ENCODE assay signal across 27 cellular contexts in genomic region chr1:51755437-51755836, GRCh38.
A peak's percentile ranks its signal among the peaks of the same experiment; 100 is the strongest.
DNase-seq lines count a peak whose midpoint lies in the region; ATAC-seq, FAIRE-seq and TF ChIP-seq lines count a peak whose summit lies in the region.
"Had no signal": no experiment of that assay in that cellular context is flagged by ENCODE, and none has a peak within 500 bp of the region (broad histone marks: within the 10 kb centered on the region; RNA-seq: fewer than 3 reads in every experiment).

No MANE protein-coding gene starts in this region.

- H3K27ac Mint-ChIP-seq in naive thymus-derived CD4-positive, alpha-beta T cell, result no peak overlapping the region
- H3K27ac Mint-ChIP-seq: CD14-positive monocyte; CD4-positive, alpha-beta memory T cell; CD4-positive, CD25-positive, alpha-beta regulatory T cell; CD8-positive, alpha-beta memory T cell had no signal

- H3K9me1 ChIP-seq in K562 (ENCODE audit: control insufficient read depth, insufficient read depth, low read length), result no peaks in the 10 kb centered on the region

- H3K4me3 ChIP-seq in K562 (no peak overlapping the region), gastrocnemius medialis (no peak overlapping the region)
- H3K4me3 ChIP-seq in naive thymus-derived CD4-positive, alpha-beta T cell (ENCODE audit: low read length), result no peak overlapping the region
- H3K4me3 ChIP-seq: BLaER1, GM12878 had no signal

- no peak overlapping the region for H3K9ac ChIP-seq in K562 (ENCODE audit: insufficient read depth in 1 of 2, low read depth in 2 of 2, low read length in 2 of 2)
- H3K9ac ChIP-seq: BLaER1 had no signal

- no peak for DNase-seq in GM12892 (ENCODE audit: insufficient read length)
- DNase-seq in K562 (ENCODE audit: extremely low read depth in 1 of 4, low spot score in 3 of 4), result no peak
- DNase-seq in gastrocnemius medialis, result peak; percentile 23 to 46
- DNase-seq in hepatic stellate cell (ENCODE audit: low spot score), result no peak
- DNase-seq in NCI-H1048 (lab: John Stamatoyannopoulos, UW), result no peak
- no peak for DNase-seq in naive thymus-derived CD4-positive, alpha-beta T cell
- DNase-seq: 8988T; ACHN; BE2C; C1 segment of cervical spinal cord; CD4-positive, alpha-beta memory T cell; CD4-positive, CD25-positive, alpha-beta regulatory T cell; CD8-positive, alpha-beta memory T cell; COR-L47; DMS 273 treated with DMSO at 0.1 percent for 48 hours; DMS153; DMS53; DMS79; DND-41; EL; GDM1 had no signal

- peaks cover 0 to 9% (median 4%) of the 10 kb centered on the region in 7 donors for H3K4me1 Mint-ChIP-seq in naive thymus-derived CD4-positive, alpha-beta T cell
- H3K4me1 Mint-ChIP-seq: CD14-positive monocyte had no signal

- 90% methylated on average over 7 of the region's 7 CpGs for WGBS in K562 (ENCODE audit: insufficient coverage, low coverage, missing lambda C conversion rate)

- H3K9me3 Mint-ChIP-seq in naive thymus-derived CD4-positive, alpha-beta T cell, result peaks cover 0 to 6% (median 0%) of the 10 kb centered on the region in 11 donors
- H3K9me3 Mint-ChIP-seq: CD4-positive, CD25-positive, alpha-beta regulatory T cell had no signal

- H3K4me1 ChIP-seq in K562 (replicated peaks in 1 of 2; ENCODE audit: control insufficient read depth in 2 of 2, insufficient read depth in 2 of 2, low read length in 2 of 2) (peaks cover 14 to 25% of the 10 kb centered on the region in 2 experiments; a peak in 3 of 5 replicates), gastrocnemius medialis (peaks cover 5 to 11% of the 10 kb centered on the region in 2 donors)
- H3K4me1 ChIP-seq in naive thymus-derived CD4-positive, alpha-beta T cell (ENCODE audit: control insufficient read depth in 2 of 2, insufficient read depth in 2 of 2, low read length in 2 of 2), result no peaks in the 10 kb centered on the region
- H3K4me1 ChIP-seq: BE2C, BLaER1 had no signal

- no peaks in the 10 kb centered on the region for H3K27me3 Mint-ChIP-seq in naive thymus-derived CD4-positive, alpha-beta T cell
- H3K27me3 Mint-ChIP-seq: CD4-positive, alpha-beta memory T cell; CD4-positive, CD25-positive, alpha-beta regulatory T cell; CD8-positive, alpha-beta memory T cell had no signal

- in situ Hi-C loops in K562 (cut with MboI), result no loop called here
- in situ Hi-C loops in gastrocnemius medialis (cut with MboI; ENCODE audit: low sequenced_read_pairs in 4 of 4), result loop anchor here in 2 of 4 donors (25.0 kb wide), 1 partner anchor 118 kb away; no protein-coding TSS in a partner anchor

- H3K4me2 ChIP-seq in K562 (ENCODE audit: insufficient read depth, low read length), result no peak overlapping the region
- H3K4me2 ChIP-seq: BLaER1 had no signal

- H4K20me1 ChIP-seq in K562 (replicated peaks; ENCODE audit: control insufficient read depth, insufficient read depth, low read length), result no peaks in the 10 kb centered on the region
- H4K20me1 ChIP-seq: BLaER1 had no signal

- BruUV-seq in K562 (replicated peaks; lab: Mats Ljungman, UMichigan), result no TSS peak

- H3K36me3 Mint-ChIP-seq in naive thymus-derived CD4-positive, alpha-beta T cell, result peaks cover 14 to 45% (median 28%) of the 10 kb centered on the region in 5 donors

- H3K36me3 ChIP-seq in K562 (ENCODE audit: control insufficient read depth, insufficient read depth, low read length), result peaks cover 70% of the 10 kb centered on the region
- peaks cover 0 to 29% of the 10 kb centered on the region in 2 donors for H3K36me3 ChIP-seq in gastrocnemius medialis
- peaks cover 0 to 22% (median 0%) of the 10 kb centered on the region in 3 experiments for H3K36me3 ChIP-seq in naive thymus-derived CD4-positive, alpha-beta T cell (ENCODE audit: control insufficient read depth in 2 of 3, insufficient read depth in 3 of 3, low read length in 3 of 3)
- H3K36me3 ChIP-seq: BE2C had no signal

- POLR2A ChIA-PET in K562 (lab: Yijun Ruan, JAX), result interaction anchor here (0.6 to 1.1 kb wide), 3 partner anchors 11 to 349 kb away, joined by 3 read pairs; no protein-coding TSS in a partner anchor
- POLR2A ChIA-PET in naive thymus-derived CD4-positive, alpha-beta T cell (lab: Charles Lee), result interaction anchor here (0.6 kb wide), 1 partner anchor 17 kb away, joined by 4 read pairs; no protein-coding TSS in a partner anchor

- H3K9me3 ChIP-seq in K562 (replicated peaks; ENCODE audit: control insufficient read depth, insufficient read depth, low read depth, low read length) (no peaks in the 10 kb centered on the region; the same call in 1 of the 2 replicates), gastrocnemius medialis (no peaks in the 10 kb centered on the region)
- H3K9me3 ChIP-seq in naive thymus-derived CD4-positive, alpha-beta T cell (ENCODE audit: control insufficient read depth in 2 of 3, low read length in 3 of 3), result no peaks in the 10 kb centered on the region
- H3K9me3 ChIP-seq: BE2C had no signal

- intact Hi-C loops in K562 (cut with micrococcal nuclease) (no loop called here), gastrocnemius medialis (cut with DNase I; ENCODE audit: low total_unique reads) (no loop called here)
- intact Hi-C loops in naive thymus-derived CD4-positive, alpha-beta T cell (cut with micrococcal nuclease), result no loop called here

- TF ChIP-seq POLR2A in GM12892 (IDR thresholded peaks at IDR 0.05; ENCODE audit: low read depth, low read length) (no peak), K562 (conservative IDR thresholded peaks at IDR 0.05) (no peak), gastrocnemius medialis (IDR thresholded peaks at IDR 0.05) (no peak)

- no peak for TF ChIP-seq RAD21 in K562 (CRISPR knock-in tag; conservative IDR thresholded peaks at IDR 0.05 in 1 of 2, IDR thresholded peaks at IDR 0.05 in 1 of 2)

- CTCF ChIA-PET in K562 (lab: Yijun Ruan, JAX; ENCODE audit: low intra/inter-chr PET ratio), result no interaction called here
- CTCF ChIA-PET in naive thymus-derived CD4-positive, alpha-beta T cell (lab: Charles Lee), result no interaction called here

- H3K4me3 Mint-ChIP-seq in naive thymus-derived CD4-positive, alpha-beta T cell, result no peak overlapping the region
- H3K4me3 Mint-ChIP-seq: CD14-positive monocyte; CD4-positive, CD25-positive, alpha-beta regulatory T cell; CD8-positive, alpha-beta memory T cell had no signal

- H3K27me3 ChIP-seq in K562 (ENCODE audit: control insufficient read depth in 2 of 2, insufficient read depth in 2 of 2, low read length in 2 of 2) (no peaks in the 10 kb centered on the region), gastrocnemius medialis (no peaks in the 10 kb centered on the region)
- H3K27me3 ChIP-seq in naive thymus-derived CD4-positive, alpha-beta T cell (ENCODE audit: control insufficient read depth in 2 of 2, insufficient read depth in 2 of 2, low read length in 2 of 2), result no peaks in the 10 kb centered on the region
- H3K27me3 ChIP-seq: BE2C, BLaER1 had no signal

- H2AFZ ChIP-seq in K562 (ENCODE audit: low read depth, low read length), result no peak overlapping the region

- TF ChIP-seq EP300 in K562 (IDR thresholded peaks at IDR 0.05; ENCODE audit: low read length), result no peak

- H3K27ac ChIP-seq in K562 (ENCODE audit: extremely low read depth, low read depth, low read length), result no peak overlapping the region
- peak overlapping the region in 3 of 4 donors; percentile 9 to 35 (median 25) for H3K27ac ChIP-seq in gastrocnemius medialis
- no peak overlapping the region for H3K27ac ChIP-seq in naive thymus-derived CD4-positive, alpha-beta T cell (ENCODE audit: low read depth, low read length)
- H3K27ac ChIP-seq: BLaER1 had no signal

- ATAC-seq in K562 (no peak), gastrocnemius medialis (peak; percentile 54 to 76)
- ATAC-seq in naive thymus-derived CD4-positive, alpha-beta T cell, result no peak
- ATAC-seq: GM12878 had no signal

- peak; percentile 36 for FAIRE-seq in GM12892 (lab: Jason Lieb, UNC)
- FAIRE-seq in K562 (lab: Jason Lieb, UNC), result no peak
- FAIRE-seq: A204.1, GM12878, GM18507, GM19239 had no signal

- TF ChIP-seq CTCF in K562 (IDR thresholded peaks at IDR 0.05 in 2 of 3, conservative IDR thresholded peaks at IDR 0.05 in 1 of 3; ENCODE audit: insufficient read depth in 2 of 3, low read depth in 1 of 3, low read length in 3 of 3), result no peak
- no peak for TF ChIP-seq CTCF in gastrocnemius medialis (IDR thresholded peaks at IDR 0.05 in 4 of 5, conservative IDR thresholded peaks at IDR 0.05 in 1 of 5)

- H3K79me2 ChIP-seq in K562 (ENCODE audit: control insufficient read depth, insufficient read depth, low read length), result peaks cover 19% of the 10 kb centered on the region; the same call in 2 of the 3 replicates

TF ChIP-seq in K562, 482 proteins besides CTCF, POLR2A, EP300 and RAD21:
- no peak for TF ChIP-seq ZNF444 (CRISPR knock-in tag; IDR thresholded peaks at IDR 0.05)
- TF ChIP-seq WHSC1 (IDR thresholded peaks at IDR 0.05; ENCODE audit: low read length), result peak; percentile 72
- no peak for TF ChIP-seq BRD9 (IDR thresholded peaks at IDR 0.05; ENCODE audit: low read depth, partially characterized antibody)

Comparison
In these comparisons a context has a peak if more than half of its experiments do, and no peak if none do; other contexts are left out.
1. DNase-seq: peak in gastrocnemius medialis (2 of 2); none in GM12892 (single experiment), K562 (0 of 4), hepatic stellate cell (single experiment), NCI-H1048 (single experiment) and naive thymus-derived CD4-positive, alpha-beta T cell (0 of 9).
2. ATAC-seq: peak in gastrocnemius medialis (2 of 2); none in K562 (single experiment) and naive thymus-derived CD4-positive, alpha-beta T cell (single experiment).
3. H3K27ac ChIP-seq: peak in gastrocnemius medialis (3 of 4); none in K562 (single experiment) and naive thymus-derived CD4-positive, alpha-beta T cell (single experiment).